Comparison of ENCODE assay signal across 1 cellular context in genomic region chr5:10293907-10294662, GRCh38.
TF ChIP-seq lines count a peak whose summit lies in the region.

No MANE protein-coding gene starts in this region.

TF ChIP-seq in HepG2, 621 proteins besides CTCF, POLR2A, EP300 and RAD21:
- 0 out of 2 replicates have a peak, but pooled peaks have one; percentile 26 for TF ChIP-seq ZMYM3 (CRISPR knock-in tag; IDR thresholded peaks at IDR 0.05)
- no peak for TF ChIP-seq ZNF296 (CRISPR knock-in tag; conservative IDR thresholded peaks at IDR 0.05)
- TF ChIP-seq ZNF121 (CRISPR knock-in tag; IDR thresholded peaks at IDR 0.05) = 0 out of 2 replicates have a peak, but pooled peaks have one; percentile 34
